Comparison of ENCODE assay signal across 9 cellular contexts in the genomic region with DNA sequence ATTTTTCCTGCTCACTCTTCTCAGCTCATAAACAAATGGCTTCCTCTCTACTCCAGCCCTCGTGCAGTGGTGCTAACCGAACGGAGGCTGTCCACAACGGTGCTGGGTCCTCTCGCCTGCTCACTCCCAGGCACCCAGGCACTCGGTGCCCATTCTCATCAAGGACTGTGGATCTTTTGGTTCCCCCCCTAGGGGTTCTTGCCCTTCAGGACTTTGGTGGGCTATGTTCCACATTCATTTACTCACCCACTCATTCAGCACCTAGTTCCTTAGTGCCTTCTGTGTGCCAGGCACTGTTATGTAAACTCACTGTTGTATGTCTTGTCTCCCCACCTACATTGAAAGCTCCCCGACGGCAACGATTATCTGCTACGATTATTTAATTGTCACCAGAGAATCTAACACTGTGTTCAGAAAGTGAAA.
A peak's percentile ranks its signal among the peaks of the same experiment; 100 is the strongest.
DNase-seq lines count a peak whose midpoint lies in the region; ATAC-seq lines count a peak whose summit lies in the region.
"Had no signal": no experiment of that assay in that cellular context is flagged by ENCODE, and none has a peak within 500 bp of the region (broad histone marks: within the 10 kb centered on the region; RNA-seq: fewer than 3 reads in every experiment).

No MANE protein-coding gene starts in this region.

- H3K4me1 ChIP-seq in right cardiac atrium (ENCODE audit: control insufficient read depth, insufficient read depth, low read length), result peaks cover 42% of the 10 kb centered on the region

- H3K9me3 ChIP-seq in right cardiac atrium (ENCODE audit: control insufficient read depth, low read length), result no peaks in the 10 kb centered on the region

- H3K27ac ChIP-seq in right cardiac atrium (ENCODE audit: low read length), result peak overlapping the region; percentile 74
- H3K27ac ChIP-seq: 22Rv1 had no signal

- intact Hi-C loops in right cardiac atrium (cut with DNase I), result no loop called here

- H3K4me3 ChIP-seq in right cardiac atrium (ENCODE audit: low read length), result no peak overlapping the region

- H3K9me3 Mint-ChIP-seq in activated T-cell treated with anti-CD3 and anti-CD28 coated beads, Interleukin-2, amount 50 U/mL, for 72 hours, result no peaks in the 10 kb centered on the region

- peak overlapping the region; percentile 99 for H3K27ac Mint-ChIP-seq in activated T-cell treated with anti-CD3 and anti-CD28 coated beads, Interleukin-2, amount 50 U/mL, for 72 hours

- H3K36me3 Mint-ChIP-seq in activated T-cell treated with anti-CD3 and anti-CD28 coated beads, Interleukin-2, amount 50 U/mL, for 72 hours (ENCODE audit: insufficient read depth in 2 of 2), result peaks cover 24 to 43% of the 10 kb centered on the region in 2 donors

- ATAC-seq in activated CD4-positive, CD25-positive, alpha-beta regulatory T cell treated with anti-CD3 and anti-CD28 coated beads, Interleukin-2, amount 50 U/mL, for 24 hours, result peak; percentile 16 to 23
- peak; percentile 16 to 23 for ATAC-seq in activated T-cell treated with anti-CD3 and anti-CD28 coated beads, Interleukin-2, amount 50 U/mL, for 72 hours (replicated peaks in 1 of 2)
- no peak for ATAC-seq in right cardiac atrium
- ATAC-seq in stimulated activated naive CD8-positive, alpha-beta T cell treated with anti-CD3 and anti-CD28 coated beads, Interleukin-15, Interleukin-2, amounts not matched to agents 100 U/mL and 50 U/mL, for 24 hours, result peak; percentile 5
- ATAC-seq in GM19351 (IDR thresholded peaks at IDR 0.05; ENCODE audit: unreplicated experiment), result no peak

- no peak for DNase-seq in activated CD4-positive, CD25-positive, alpha-beta regulatory T cell (lab: John Stamatoyannopoulos, UW)
- peak in 1 of 2 donors; percentile 40 for DNase-seq in activated T-cell treated with anti-CD3 and anti-CD28 coated beads, Interleukin-2, amount 50 U/mL, for 72 hours
- DNase-seq in right cardiac atrium, result no peak
- peak; percentile 38 for DNase-seq in stimulated activated naive CD8-positive, alpha-beta T cell treated with anti-CD3 and anti-CD28 coated beads, Interleukin-15, Interleukin-2, amounts not matched to agents 100 U/mL and 50 U/mL, for 24 hours
- no peak for DNase-seq in NCI-H187 treated with DMSO at 0.1 percent for 48 hours (lab: John Stamatoyannopoulos, UW)
- DNase-seq in HUDEP-2 (lab: John Stamatoyannopoulos, UW; ENCODE audit: unreplicated experiment in 76 of 76), result no peak

- 59% methylated on average over 10 of the region's 10 CpGs for WGBS in right cardiac atrium

- H3K4me1 Mint-ChIP-seq in activated T-cell treated with anti-CD3 and anti-CD28 coated beads, Interleukin-2, amount 50 U/mL, for 72 hours (ENCODE audit: low read depth), result peaks cover 95% of the 10 kb centered on the region

- no peaks in the 10 kb centered on the region for H3K27me3 Mint-ChIP-seq in activated T-cell treated with anti-CD3 and anti-CD28 coated beads, Interleukin-2, amount 50 U/mL, for 72 hours (ENCODE audit: low read depth)

- peak overlapping the region; percentile 78 to 89 for H3K4me3 Mint-ChIP-seq in activated T-cell treated with anti-CD3 and anti-CD28 coated beads, Interleukin-2, amount 50 U/mL, for 72 hours

- H3K27me3 ChIP-seq in right cardiac atrium (ENCODE audit: control insufficient read depth, insufficient read depth), result no peaks in the 10 kb centered on the region

Comparison
In these comparisons a context has a peak if more than half of its experiments do, and no peak if none do; other contexts are left out.
1. ATAC-seq: peak in activated CD4-positive, CD25-positive, alpha-beta regulatory T cell treated with anti-CD3 and anti-CD28 coated beads, Interleukin-2, amount 50 U/mL, for 24 hours (2 of 2), activated T-cell treated with anti-CD3 and anti-CD28 coated beads, Interleukin-2, amount 50 U/mL, for 72 hours (2 of 2) and stimulated activated naive CD8-positive, alpha-beta T cell treated with anti-CD3 and anti-CD28 coated beads, Interleukin-15, Interleukin-2, amounts not matched to agents 100 U/mL and 50 U/mL, for 24 hours (single experiment); none in right cardiac atrium (0 of 2) and GM19351 (single experiment).